In genomic region chr18:24930478-24930877, GRCh38 we compare ENCODE assay signal across 17 cellular contexts.
"Had no signal": no experiment of that assay in that cellular context is flagged by ENCODE, and none has a peak within 500 bp of the region (broad histone marks: within the 10 kb centered on the region; RNA-seq: fewer than 3 reads in every experiment).

No MANE protein-coding gene starts in this region.

- ATAC-seq: natural killer cell; right lobe of liver; stimulated activated effector memory CD8-positive, alpha-beta T cell treated with anti-CD3 and anti-CD28 coated beads, Interleukin-12 subunit alpha, Interleukin-12 subunit beta, amount 100 ng/mL, for 72 hours had no signal

- H3K27me3 ChIP-seq: esophagus squamous epithelium, right lobe of liver, transverse colon had no signal

- H3K36me3 Mint-ChIP-seq: activated CD4-positive, alpha-beta memory T cell treated with anti-CD3 and anti-CD28 coated beads for 36 hours; activated naive CD8-positive, alpha-beta T cell treated with anti-CD3 and anti-CD28 coated beads for 36 hours; immature natural killer cell; natural killer cell; stimulated activated effector memory CD8-positive, alpha-beta T cell treated with anti-CD3 and anti-CD28 coated beads, Interleukin-12 subunit alpha, Interleukin-12 subunit beta, amount 100 ng/mL, for 72 hours had no signal

- H3K27me3 Mint-ChIP-seq: activated CD4-positive, alpha-beta memory T cell treated with anti-CD3 and anti-CD28 coated beads for 36 hours; activated naive CD8-positive, alpha-beta T cell treated with anti-CD3 and anti-CD28 coated beads for 36 hours had no signal

- H3K4me3 Mint-ChIP-seq: activated CD4-positive, alpha-beta memory T cell treated with anti-CD3 and anti-CD28 coated beads for 36 hours; activated naive CD8-positive, alpha-beta T cell treated with anti-CD3 and anti-CD28 coated beads for 36 hours; immature natural killer cell; natural killer cell; stimulated activated effector memory CD8-positive, alpha-beta T cell treated with anti-CD3 and anti-CD28 coated beads, Interleukin-12 subunit alpha, Interleukin-12 subunit beta, amount 100 ng/mL, for 72 hours had no signal

- H3K9me3 Mint-ChIP-seq: activated CD4-positive, alpha-beta memory T cell treated with anti-CD3 and anti-CD28 coated beads for 36 hours; activated naive CD8-positive, alpha-beta T cell treated with anti-CD3 and anti-CD28 coated beads for 36 hours; immature natural killer cell had no signal

- H3K4me1 Mint-ChIP-seq: activated naive CD8-positive, alpha-beta T cell treated with anti-CD3 and anti-CD28 coated beads for 36 hours; immature natural killer cell; stimulated activated effector memory CD8-positive, alpha-beta T cell treated with anti-CD3 and anti-CD28 coated beads, Interleukin-12 subunit alpha, Interleukin-12 subunit beta, amount 100 ng/mL, for 72 hours had no signal

- H3K4me1 ChIP-seq: esophagus squamous epithelium, lower lobe of right lung, prostate gland, right lobe of liver had no signal

- H3K4me3 ChIP-seq: esophagus squamous epithelium, lower lobe of right lung, prostate gland, right lobe of liver, transverse colon had no signal

- H3K36me3 ChIP-seq: esophagus squamous epithelium, lower lobe of right lung, prostate gland, right lobe of liver, transverse colon had no signal

- H3K27ac Mint-ChIP-seq: activated CD4-positive, alpha-beta memory T cell treated with anti-CD3 and anti-CD28 coated beads for 36 hours; activated naive CD8-positive, alpha-beta T cell treated with anti-CD3 and anti-CD28 coated beads for 36 hours; immature natural killer cell; natural killer cell; stimulated activated effector memory CD8-positive, alpha-beta T cell treated with anti-CD3 and anti-CD28 coated beads, Interleukin-12 subunit alpha, Interleukin-12 subunit beta, amount 100 ng/mL, for 72 hours had no signal

- DNase-seq: activated CD4-positive, alpha-beta memory T cell treated with anti-CD3 and anti-CD28 coated beads for 36 hours; activated CD4-positive, CD25-positive, alpha-beta regulatory T cell treated with anti-CD3 and anti-CD28 coated beads, Interleukin-2, amount 50 U/mL, for 72 hours; activated gamma-delta T cell; activated naive CD8-positive, alpha-beta T cell treated with anti-CD3 and anti-CD28 coated beads for 36 hours; activated T-cell treated with anti-CD3 and anti-CD28 coated beads, Interleukin-2, amount 50 U/mL, for 48 hours; esophagus squamous epithelium; foreskin fibroblast; glutamatergic neuron; immature natural killer cell; lower lobe of right lung; natural killer cell; occipital lobe; right lobe of liver; substantia nigra; transverse colon had no signal

- H3K27ac ChIP-seq: esophagus squamous epithelium, lower lobe of right lung, prostate gland, right lobe of liver, transverse colon had no signal
